11 cellular contexts compared by ENCODE assay signal in genomic region chr17:50565559-50566350, GRCh38. TPM values are rescaled to one million over a fixed set of nuclear protein-coding genes. Genes with fewer than 3 reads are reported as not detected.
A peak's percentile ranks its signal among the peaks of the same experiment; 100 is the strongest.
DNase-seq lines count a peak whose midpoint lies in the region; ATAC-seq and TF ChIP-seq lines count a peak whose summit lies in the region.
"Had no signal": no experiment of that assay in that cellular context is flagged by ENCODE, and none has a peak within 500 bp of the region (broad histone marks: within the 10 kb centered on the region; RNA-seq: fewer than 3 reads in every experiment).

No MANE protein-coding gene starts in this region.

- H3K9me3 Mint-ChIP-seq in activated naive CD4-positive, alpha-beta T cell treated with anti-CD3 and anti-CD28 coated beads, Interleukin-2, amount 50 U/mL, for 24 hours = no peaks in the 10 kb centered on the region
- no peaks in the 10 kb centered on the region for H3K9me3 Mint-ChIP-seq in type B pancreatic cell

- H3K36me3 Mint-ChIP-seq in activated naive CD4-positive, alpha-beta T cell treated with anti-CD3 and anti-CD28 coated beads, Interleukin-2, amount 50 U/mL, for 24 hours = no peaks in the 10 kb centered on the region
- no peaks in the 10 kb centered on the region for H3K36me3 Mint-ChIP-seq in type B pancreatic cell

- peak overlapping the region; percentile 31 for H3K27ac Mint-ChIP-seq in activated naive CD4-positive, alpha-beta T cell treated with anti-CD3 and anti-CD28 coated beads, Interleukin-2, amount 50 U/mL, for 24 hours
- H3K27ac Mint-ChIP-seq in type B pancreatic cell = peak overlapping the region; percentile 9

- TF ChIP-seq CTCF in type B pancreatic cell (conservative IDR thresholded peaks at IDR 0.05) = no peak

- H3K4me3 Mint-ChIP-seq in activated naive CD4-positive, alpha-beta T cell treated with anti-CD3 and anti-CD28 coated beads, Interleukin-2, amount 50 U/mL, for 24 hours = no peak overlapping the region
- H3K4me3 Mint-ChIP-seq in type B pancreatic cell = peak overlapping the region; percentile 22

- H3K27ac ChIP-seq in SK-N-MC = peak overlapping the region; percentile 96
- H3K27ac ChIP-seq: body of pancreas, C4-2B, left ventricle myocardium inferior had no signal

- H3K9me3 ChIP-seq in SK-N-MC (ENCODE audit: low read depth, low read length) = no peaks in the 10 kb centered on the region
- H3K9me3 ChIP-seq: body of pancreas, left ventricle myocardium inferior had no signal

- peak overlapping the region; percentile 90 for H3K4me3 ChIP-seq in SK-N-MC
- H3K4me3 ChIP-seq: body of pancreas, left ventricle myocardium inferior had no signal

- no peaks in the 10 kb centered on the region for H3K36me3 ChIP-seq in SK-N-MC (ENCODE audit: insufficient read depth, low read length)
- H3K36me3 ChIP-seq: left ventricle myocardium inferior had no signal

- DNase-seq in activated naive CD4-positive, alpha-beta T cell treated with anti-CD3 and anti-CD28 coated beads, Interleukin-2, amount 50 U/mL, for 16 hours = no peak
- DNase-seq in SK-N-MC (ENCODE audit: low read depth, low spot score) = no peak
- DNase-seq in fibroblast of peridontal ligament (ENCODE audit: extremely low read depth) = peak; percentile 12
- DNase-seq in type B pancreatic cell (ENCODE audit: extremely low spot score, unreplicated experiment) = no peak
- no peak for DNase-seq in stimulated activated CD4-positive, alpha-beta T cell treated with anti-CD3 and anti-CD28 coated beads, Interleukin-15, amount 100 ng/mL, for 24 hours

- peak overlapping the region; percentile 84 for H3K9ac ChIP-seq in SK-N-MC (ENCODE audit: insufficient read length)

- H3K27me3 Mint-ChIP-seq in activated naive CD4-positive, alpha-beta T cell treated with anti-CD3 and anti-CD28 coated beads, Interleukin-2, amount 50 U/mL, for 24 hours = peaks cover 36% of the 10 kb centered on the region
- peaks cover 57% of the 10 kb centered on the region for H3K27me3 Mint-ChIP-seq in type B pancreatic cell

- ATAC-seq in GM21423 (IDR thresholded peaks at IDR 0.05; ENCODE audit: unreplicated experiment) (no peak), HG02588 (IDR thresholded peaks at IDR 0.05; ENCODE audit: unreplicated experiment) (no peak)
- ATAC-seq: body of pancreas had no signal

- H3K4me1 Mint-ChIP-seq in activated naive CD4-positive, alpha-beta T cell treated with anti-CD3 and anti-CD28 coated beads, Interleukin-2, amount 50 U/mL, for 24 hours = peaks cover 15% of the 10 kb centered on the region
- peaks cover 61% of the 10 kb centered on the region for H3K4me1 Mint-ChIP-seq in type B pancreatic cell (ENCODE audit: unreplicated experiment)

RNA-seq across cellular contexts. Expression of gene CACNA1G, which starts 5.2 kb away (rescaled TPM):
- total RNA-seq in type B pancreatic cell (ENCODE audit: low replicate concordance) = 1.9 and 27.8 TPM in 2 replicates

RNA-seq across cellular contexts. Expression of gene SPATA20, which starts 18.8 kb away (rescaled TPM):
- 40.3 and 51.3 TPM in 2 replicates for total RNA-seq in type B pancreatic cell (ENCODE audit: low replicate concordance)

RNA-seq across cellular contexts. Expression of gene EPN3, which starts 33.2 kb away (rescaled TPM):
- 41.7 and 72.1 TPM in 2 replicates for total RNA-seq in type B pancreatic cell (ENCODE audit: low replicate concordance)

RNA-seq across cellular contexts. Expression of gene MYCBPAP, which starts 57.5 kb away (rescaled TPM):
- 0.88 and 4.1 TPM in 2 replicates for total RNA-seq in type B pancreatic cell (ENCODE audit: low replicate concordance)
